ENCODE assay signal across 1 cellular context in the genomic region with DNA sequence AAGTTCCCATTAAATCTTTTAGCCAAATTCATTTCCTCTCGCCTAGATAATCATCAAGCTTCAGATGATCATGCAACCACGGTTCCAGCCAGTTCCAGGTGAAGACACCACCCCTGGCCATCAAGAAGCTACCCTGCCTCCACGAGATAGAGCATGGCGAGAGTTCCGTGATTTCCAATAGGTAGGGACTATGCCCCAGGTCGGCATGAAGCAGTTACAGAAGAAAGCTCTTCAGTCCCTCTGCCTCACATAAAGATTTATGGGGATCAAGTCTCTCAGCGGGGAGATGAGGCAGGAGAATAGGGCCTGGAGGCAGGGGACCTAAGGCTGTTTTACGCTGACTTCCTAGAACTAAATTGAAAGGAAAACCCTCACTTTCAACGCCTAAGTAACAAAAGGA.
TF ChIP-seq lines count a peak whose summit lies in the region.

No MANE protein-coding gene starts in this region.

TF ChIP-seq in HEK293T, 16 proteins besides CTCF, POLR2A, EP300 and RAD21 (continued from another document):
- TF ChIP-seq ARNT (IDR thresholded peaks at IDR 0.05) (no peak), CTBP1 (IDR thresholded peaks at IDR 0.05; ENCODE audit: borderline replicate concordance) (no peak), TARDBP (IDR thresholded peaks at IDR 0.05) (no peak)
